Comparison of ENCODE assay signal across 1 cellular context in the genomic region with DNA sequence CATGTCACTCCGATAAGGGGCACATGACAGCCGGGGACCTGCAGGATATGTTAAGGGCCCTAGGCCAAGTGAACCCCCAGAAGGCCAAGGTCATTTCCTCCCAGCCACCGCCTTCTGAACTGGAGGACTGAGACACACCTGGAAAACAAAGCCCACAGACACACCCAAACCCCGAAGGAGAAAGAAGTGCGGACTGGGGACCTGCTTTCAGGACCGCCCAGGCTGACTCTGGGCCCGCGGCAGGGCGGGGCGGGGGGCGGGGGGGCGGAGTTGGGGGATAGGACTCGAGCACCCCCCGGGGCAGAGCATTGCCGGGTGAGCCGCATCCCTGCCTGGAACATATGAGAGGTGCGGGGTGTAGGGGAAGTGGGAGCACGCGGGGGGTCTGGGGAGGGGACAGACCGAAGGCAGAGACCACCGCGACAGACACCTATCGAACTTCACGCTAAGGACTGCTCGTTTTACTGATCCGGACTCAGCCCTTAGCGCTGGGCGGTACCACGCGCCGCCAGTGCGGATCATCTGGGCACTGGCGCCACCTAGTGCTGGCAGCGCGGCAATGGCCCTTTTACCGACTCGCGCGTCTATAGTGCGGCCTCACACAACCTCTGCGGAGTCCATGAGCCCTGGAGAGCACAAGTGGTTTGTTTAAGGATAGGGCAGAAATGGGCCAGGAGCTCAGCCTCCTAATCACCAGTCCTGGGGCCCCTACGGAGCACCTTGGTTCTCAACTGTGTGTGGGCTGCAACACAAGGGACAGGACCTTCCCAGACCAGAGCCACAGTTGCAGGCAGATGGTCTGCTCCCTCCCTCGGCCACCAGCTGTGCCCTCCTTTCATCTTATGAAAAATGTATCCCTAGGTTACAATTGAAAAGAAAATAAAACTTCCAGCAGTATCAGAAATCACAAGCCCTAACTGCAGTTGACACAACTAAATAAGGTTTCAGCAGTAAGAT.
TF ChIP-seq lines count a peak whose summit lies in the region.

No MANE protein-coding gene starts in this region.

TF ChIP-seq in PFSK-1, 5 proteins besides CTCF, POLR2A, EP300 and RAD21 (continued from another document):
- TF ChIP-seq, protein P1, sequence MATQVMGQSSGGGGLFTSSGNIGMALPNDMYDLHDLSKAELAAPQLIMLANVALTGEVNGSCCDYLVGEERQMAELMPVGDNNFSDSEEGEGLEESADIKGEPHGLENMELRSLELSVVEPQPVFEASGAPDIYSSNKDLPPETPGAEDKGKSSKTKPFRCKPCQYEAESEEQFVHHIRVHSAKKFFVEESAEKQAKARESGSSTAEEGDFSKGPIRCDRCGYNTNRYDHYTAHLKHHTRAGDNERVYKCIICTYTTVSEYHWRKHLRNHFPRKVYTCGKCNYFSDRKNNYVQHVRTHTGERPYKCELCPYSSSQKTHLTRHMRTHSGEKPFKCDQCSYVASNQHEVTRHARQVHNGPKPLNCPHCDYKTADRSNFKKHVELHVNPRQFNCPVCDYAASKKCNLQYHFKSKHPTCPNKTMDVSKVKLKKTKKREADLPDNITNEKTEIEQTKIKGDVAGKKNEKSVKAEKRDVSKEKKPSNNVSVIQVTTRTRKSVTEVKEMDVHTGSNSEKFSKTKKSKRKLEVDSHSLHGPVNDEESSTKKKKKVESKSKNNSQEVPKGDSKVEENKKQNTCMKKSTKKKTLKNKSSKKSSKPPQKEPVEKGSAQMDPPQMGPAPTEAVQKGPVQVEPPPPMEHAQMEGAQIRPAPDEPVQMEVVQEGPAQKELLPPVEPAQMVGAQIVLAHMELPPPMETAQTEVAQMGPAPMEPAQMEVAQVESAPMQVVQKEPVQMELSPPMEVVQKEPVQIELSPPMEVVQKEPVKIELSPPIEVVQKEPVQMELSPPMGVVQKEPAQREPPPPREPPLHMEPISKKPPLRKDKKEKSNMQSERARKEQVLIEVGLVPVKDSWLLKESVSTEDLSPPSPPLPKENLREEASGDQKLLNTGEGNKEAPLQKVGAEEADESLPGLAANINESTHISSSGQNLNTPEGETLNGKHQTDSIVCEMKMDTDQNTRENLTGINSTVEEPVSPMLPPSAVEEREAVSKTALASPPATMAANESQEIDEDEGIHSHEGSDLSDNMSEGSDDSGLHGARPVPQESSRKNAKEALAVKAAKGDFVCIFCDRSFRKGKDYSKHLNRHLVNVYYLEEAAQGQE (IDR thresholded peaks at IDR 0.05; ENCODE audit: insufficient read depth in 1 of 2, low read depth in 2 of 2, low read length in 2 of 2), result no peak
- TF ChIP-seq TAF1 (IDR thresholded peaks at IDR 0.05; ENCODE audit: borderline replicate concordance, insufficient read depth, low read length) (no peak), FOXP2 (optimal IDR thresholded peaks at IDR 0.05; ENCODE audit: borderline replicate concordance, extremely low read depth, extremely low read length, insufficient read depth) (peak; percentile 66)
